Comparison of ENCODE assay signal across 31 cellular contexts in the genomic region with DNA sequence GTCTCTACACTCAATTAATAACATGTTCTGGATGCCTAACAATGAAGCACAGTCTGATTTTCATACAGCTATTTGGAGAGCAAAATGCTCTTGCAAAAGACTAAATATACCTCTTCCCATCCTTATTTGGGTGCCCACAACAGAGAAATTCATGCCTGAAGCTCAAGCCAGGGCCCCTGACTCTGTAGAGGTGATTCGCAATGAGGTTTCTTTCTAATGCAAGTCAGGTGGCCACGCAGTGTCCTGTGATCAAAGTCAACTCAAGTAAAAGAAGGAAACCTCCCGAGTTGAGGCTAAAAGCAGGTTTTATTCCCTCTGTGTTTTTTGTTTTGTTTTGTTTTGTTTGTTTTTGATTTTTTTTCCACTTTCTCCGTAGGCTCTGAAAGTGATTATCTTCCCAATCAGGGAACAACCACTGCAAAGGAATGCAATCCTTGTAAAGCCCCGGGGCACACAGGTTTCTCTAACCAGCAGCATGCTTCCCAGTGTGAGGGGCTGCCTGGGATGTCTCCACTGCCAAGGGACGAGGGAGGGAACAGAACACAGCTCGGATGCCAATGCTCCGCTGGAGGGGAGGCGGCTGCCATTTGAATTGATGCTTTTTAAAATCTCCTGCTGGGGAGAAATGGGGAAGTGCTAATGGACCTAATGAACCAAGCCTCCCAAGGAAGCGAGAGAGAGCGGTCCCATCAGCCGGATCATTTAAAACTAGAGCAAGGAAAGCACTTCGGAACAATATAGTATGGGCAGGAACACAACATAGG.
DNase-seq lines count a peak whose midpoint lies in the region; ATAC-seq and TF ChIP-seq lines count a peak whose summit lies in the region.
"Had no signal": no experiment of that assay in that cellular context is flagged by ENCODE, and none has a peak within 500 bp of the region (broad histone marks: within the 10 kb centered on the region; RNA-seq: fewer than 3 reads in every experiment).

No MANE protein-coding gene starts in this region.

- H3K9me3 ChIP-seq in GM23248 (ENCODE audit: low read depth), result no peaks in the 10 kb centered on the region
- no peaks in the 10 kb centered on the region for H3K9me3 ChIP-seq in hepatocyte (ENCODE audit: low read depth)
- H3K9me3 ChIP-seq in neural progenitor cell (ENCODE audit: low read depth), result no peaks in the 10 kb centered on the region
- H3K9me3 ChIP-seq in naive thymus-derived CD4-positive, alpha-beta T cell (ENCODE audit: control insufficient read depth in 2 of 3, low read length in 3 of 3), result no peaks in the 10 kb centered on the region
- H3K9me3 ChIP-seq: BE2C, body of pancreas, heart right ventricle, ovary, spleen had no signal

- H3K36me3 ChIP-seq in GM23248 (ENCODE audit: low read depth) (no peaks in the 10 kb centered on the region), hepatocyte (replicated peaks; ENCODE audit: insufficient read depth, low read depth) (no peaks in the 10 kb centered on the region), neural progenitor cell (no peaks in the 10 kb centered on the region)
- H3K36me3 ChIP-seq in naive thymus-derived CD4-positive, alpha-beta T cell (ENCODE audit: control insufficient read depth in 2 of 3, insufficient read depth in 3 of 3, low read length in 3 of 3), result no peaks in the 10 kb centered on the region
- H3K36me3 ChIP-seq: BE2C, heart right ventricle, ovary, spleen had no signal

- TF ChIP-seq CTCF in WTC11 (IDR thresholded peaks at IDR 0.05) (no peak), hepatocyte (IDR thresholded peaks at IDR 0.05; ENCODE audit: poor library complexity) (no peak), neural progenitor cell (IDR thresholded peaks at IDR 0.05) (no peak)

- 0 out of 2 replicates have a peak, but pooled peaks cover 3% of the 10 kb centered on the region for H3K36me3 Mint-ChIP-seq in WTC11
- no peaks in the 10 kb centered on the region for H3K36me3 Mint-ChIP-seq in neural progenitor cell
- peaks cover 0 to 4% (median 0%) of the 10 kb centered on the region in 5 donors for H3K36me3 Mint-ChIP-seq in naive thymus-derived CD4-positive, alpha-beta T cell
- H3K36me3 Mint-ChIP-seq: natural killer cell, type B pancreatic cell had no signal

- intact Hi-C loops in naive thymus-derived CD4-positive, alpha-beta T cell (cut with micrococcal nuclease), result no loop called here

- H3K27ac ChIP-seq in GM23248 (no peak overlapping the region), hepatocyte (no peak overlapping the region), neural progenitor cell (no peak overlapping the region)
- H3K27ac ChIP-seq in naive thymus-derived CD4-positive, alpha-beta T cell (ENCODE audit: low read depth, low read length), result no peak overlapping the region
- H3K27ac ChIP-seq: body of pancreas, heart right ventricle, HL-60, ovary, PC-9, spleen had no signal

- no peak overlapping the region for H3K9ac ChIP-seq in GM23248
- no peak overlapping the region for H3K9ac ChIP-seq in neural progenitor cell

- H2AFZ ChIP-seq in GM23248, result no peak overlapping the region
- H2AFZ ChIP-seq in hepatocyte, result no peak overlapping the region
- peak overlapping the region; percentile 64 for H2AFZ ChIP-seq in neural progenitor cell (replicated peaks)
- H2AFZ ChIP-seq: PC-9 had no signal

- H3K4me1 ChIP-seq in GM23248 (ENCODE audit: insufficient read depth) (no peaks in the 10 kb centered on the region), hepatocyte (ENCODE audit: insufficient read depth) (no peaks in the 10 kb centered on the region), neural progenitor cell (peaks cover 11% of the 10 kb centered on the region)
- H3K4me1 ChIP-seq in naive thymus-derived CD4-positive, alpha-beta T cell (ENCODE audit: control insufficient read depth in 2 of 2, insufficient read depth in 2 of 2, low read length in 2 of 2), result no peaks in the 10 kb centered on the region
- H3K4me1 ChIP-seq: BE2C had no signal

- H3K27me3 Mint-ChIP-seq in WTC11 (ENCODE audit: low read depth) (peaks cover 7% of the 10 kb centered on the region), neural progenitor cell (ENCODE audit: insufficient read depth, low read depth) (peaks cover 4% of the 10 kb centered on the region)
- peaks cover 11 to 56% (median 17%) of the 10 kb centered on the region in 5 donors for H3K27me3 Mint-ChIP-seq in naive thymus-derived CD4-positive, alpha-beta T cell

- H3K4me3 Mint-ChIP-seq in WTC11 (peak overlapping the region; percentile 36), neural progenitor cell (no peak overlapping the region)
- H3K4me3 Mint-ChIP-seq in naive thymus-derived CD4-positive, alpha-beta T cell, result no peak overlapping the region
- H3K4me3 Mint-ChIP-seq: natural killer cell, type B pancreatic cell had no signal

- CTCF ChIA-PET in WTC11 (lab: Charles Lee), result interaction anchor here (1.4 to 2.5 kb wide), 4 partner anchors 8 to 172 kb away, joined by 3 to 12 read pairs (median 10); no protein-coding TSS in a partner anchor
- CTCF ChIA-PET in naive thymus-derived CD4-positive, alpha-beta T cell (lab: Charles Lee), result no interaction called here

- peaks cover 17% of the 10 kb centered on the region for H3K4me1 Mint-ChIP-seq in WTC11
- peaks cover 10% of the 10 kb centered on the region for H3K4me1 Mint-ChIP-seq in neural progenitor cell
- peaks cover 1 to 4% (median 2%) of the 10 kb centered on the region in 7 donors for H3K4me1 Mint-ChIP-seq in naive thymus-derived CD4-positive, alpha-beta T cell

- POLR2A ChIA-PET in WTC11 (lab: Charles Lee), result no interaction called here
- POLR2A ChIA-PET in naive thymus-derived CD4-positive, alpha-beta T cell (lab: Charles Lee), result no interaction called here

- H3K27ac Mint-ChIP-seq in WTC11, result peak overlapping the region; percentile 4; the same call in 1 of the 2 replicates
- H3K27ac Mint-ChIP-seq in neural progenitor cell, result no peak overlapping the region
- no peak overlapping the region for H3K27ac Mint-ChIP-seq in naive thymus-derived CD4-positive, alpha-beta T cell
- H3K27ac Mint-ChIP-seq: natural killer cell had no signal

- H3K9me2 ChIP-seq in GM23248 (ENCODE audit: insufficient read depth), result no peaks in the 10 kb centered on the region
- no peaks in the 10 kb centered on the region for H3K9me2 ChIP-seq in hepatocyte (replicated peaks; ENCODE audit: insufficient read depth)

- no peak overlapping the region for H3K4me2 ChIP-seq in GM23248 (ENCODE audit: unreplicated experiment)
- peak overlapping the region; percentile 37 for H3K4me2 ChIP-seq in hepatocyte
- H3K4me2 ChIP-seq in neural progenitor cell, result peak overlapping the region; percentile 56
- H3K4me2 ChIP-seq: PC-9 had no signal

- peaks cover 6% of the 10 kb centered on the region for H3K9me3 Mint-ChIP-seq in WTC11
- H3K9me3 Mint-ChIP-seq in neural progenitor cell, result no peaks in the 10 kb centered on the region
- no peaks in the 10 kb centered on the region for H3K9me3 Mint-ChIP-seq in naive thymus-derived CD4-positive, alpha-beta T cell
- H3K9me3 Mint-ChIP-seq: natural killer cell, type B pancreatic cell had no signal

- H3K4me3 ChIP-seq in GM23248 (no peak overlapping the region), hepatocyte (no peak overlapping the region), neural progenitor cell (peak overlapping the region; percentile 1)
- H3K4me3 ChIP-seq in naive thymus-derived CD4-positive, alpha-beta T cell (ENCODE audit: low read length), result no peak overlapping the region
- H3K4me3 ChIP-seq: body of pancreas, heart right ventricle, ovary, PC-9, spleen had no signal

- H4K20me1 ChIP-seq in GM23248 (ENCODE audit: insufficient read depth), result no peaks in the 10 kb centered on the region
- no peaks in the 10 kb centered on the region for H4K20me1 ChIP-seq in hepatocyte (ENCODE audit: insufficient read depth, poor library complexity, severe bottlenecking)
- H4K20me1 ChIP-seq in neural progenitor cell (ENCODE audit: low read depth), result no peaks in the 10 kb centered on the region

- in situ Hi-C loops in GM23248 (cut with MboI), result loop anchor here (10.0 to 25.0 kb wide), 3 partner anchors 171 to 827 kb away; partner anchors contain the start of gene PRKACB

- no peaks in the 10 kb centered on the region for H3F3A ChIP-seq in GM23248 (ENCODE audit: insufficient read depth)
- peaks cover 14% of the 10 kb centered on the region for H3F3A ChIP-seq in neural progenitor cell (ENCODE audit: low read depth)

- H3K79me2 ChIP-seq in GM23248 (ENCODE audit: insufficient read depth) (no peaks in the 10 kb centered on the region), hepatocyte (no peaks in the 10 kb centered on the region), neural progenitor cell (ENCODE audit: low read depth) (no peaks in the 10 kb centered on the region)

- 45 to 53% methylated on average over 13 of the region's 13 CpGs for WGBS in GM23248 (ENCODE audit: low coverage in 1 of 2, low lambda C conversion rate in 2 of 2, missing lambda C conversion rate in 2 of 2), 2 experiments
- 25% methylated on average over 13 of the region's 13 CpGs for WGBS in hepatocyte (ENCODE audit: low lambda C conversion rate, missing lambda C conversion rate)

- peak; percentile 95 for ATAC-seq in WTC11
- ATAC-seq in HG02571 (IDR thresholded peaks at IDR 0.05; ENCODE audit: unreplicated experiment), result no peak
- ATAC-seq in naive thymus-derived CD4-positive, alpha-beta T cell, result no peak
- ATAC-seq: body of pancreas, HCT116, heart right ventricle, natural killer cell, Right ventricle myocardium inferior had no signal

- DNase-seq in GM23248 (peak; percentile 38), WTC11 (ENCODE audit: low spot score) (peak; percentile 40), hepatocyte (ENCODE audit: low spot score) (no peak), neural progenitor cell (ENCODE audit: low spot score) (peak; percentile 65), NCI-H146 treated with DMSO at 0.1 percent for 48 hours (lab: John Stamatoyannopoulos, UW; ENCODE audit: unreplicated experiment) (no peak), 8988T (no peak)
- no peak for DNase-seq in naive thymus-derived CD4-positive, alpha-beta T cell
- DNase-seq: activated CD4-positive, alpha-beta T cell treated with anti-CD3 and anti-CD28 coated beads for 4 hours; activated CD8-positive, alpha-beta memory T cell treated with anti-CD3 and anti-CD28 coated beads for 24 hours; activated gamma-delta T cell treated with Interleukin-2 at 50 U/mL for 16 hours; BE2C; body of pancreas; effector memory CD4-positive, alpha-beta T cell; erythroblast; foreskin fibroblast; heart right ventricle; natural killer cell; NCI-H1048; NCI-H187; NCI-H2171 treated with DMSO at 0.1 percent for 48 hours; NCI-H524 treated with DMSO at 0.1 percent for 48 hours; ovary; PC-9; spleen; stimulated activated CD4-positive, alpha-beta T cell treated with anti-CD3 and anti-CD28 coated beads, Interleukin-4, amount 100 ng/mL, for 1 hour; T-helper 2 cell had no signal

- H3K27me3 ChIP-seq in GM23248 (replicated peaks; ENCODE audit: insufficient read depth) (peaks cover 8% of the 10 kb centered on the region; the same call in 1 of the 2 replicates), hepatocyte (no peaks in the 10 kb centered on the region), neural progenitor cell (no peaks in the 10 kb centered on the region)
- no peaks in the 10 kb centered on the region for H3K27me3 ChIP-seq in naive thymus-derived CD4-positive, alpha-beta T cell (ENCODE audit: control insufficient read depth in 2 of 2, insufficient read depth in 2 of 2, low read length in 2 of 2)
- H3K27me3 ChIP-seq: BE2C, body of pancreas, ovary had no signal

Comparison
In these comparisons a context has a peak if more than half of its experiments do, and no peak if none do; other contexts are left out.
1. DNase-seq: peak in GM23248 (single experiment), WTC11 (single experiment) and neural progenitor cell (single experiment); none in hepatocyte (single experiment), NCI-H146 treated with DMSO at 0.1 percent for 48 hours (single experiment), 8988T (single experiment) and naive thymus-derived CD4-positive, alpha-beta T cell (0 of 9).